Comparison of ENCODE assay signal across 2 cellular contexts in genomic region chr19:4510435-4511255, GRCh38.
TF ChIP-seq lines count a peak whose summit lies in the region.

No MANE protein-coding gene starts in this region.

TF ChIP-seq in A549, 52 proteins besides CTCF, POLR2A, EP300 and RAD21:
- no peak for TF ChIP-seq NR3C1 (IDR thresholded peaks at IDR 0.05)
- TF ChIP-seq MAZ (IDR thresholded peaks at IDR 0.05; ENCODE audit: borderline replicate concordance, low read depth, low read length): no peak
- no peak for TF ChIP-seq HOXB13 (CRISPR knock-in tag; IDR thresholded peaks at IDR 0.05; ENCODE audit: low read depth)
- no peak for TF ChIP-seq GATA3 (IDR thresholded peaks at IDR 0.05; ENCODE audit: borderline replicate concordance)
- no peak for TF ChIP-seq FOXS1 (CRISPR knock-in tag; IDR thresholded peaks at IDR 0.05)
- no peak for TF ChIP-seq RNF2 (IDR thresholded peaks at IDR 0.05; ENCODE audit: borderline replicate concordance, low read depth)
- TF ChIP-seq CEBPB (IDR thresholded peaks at IDR 0.05): no peak
- TF ChIP-seq, protein P1, sequence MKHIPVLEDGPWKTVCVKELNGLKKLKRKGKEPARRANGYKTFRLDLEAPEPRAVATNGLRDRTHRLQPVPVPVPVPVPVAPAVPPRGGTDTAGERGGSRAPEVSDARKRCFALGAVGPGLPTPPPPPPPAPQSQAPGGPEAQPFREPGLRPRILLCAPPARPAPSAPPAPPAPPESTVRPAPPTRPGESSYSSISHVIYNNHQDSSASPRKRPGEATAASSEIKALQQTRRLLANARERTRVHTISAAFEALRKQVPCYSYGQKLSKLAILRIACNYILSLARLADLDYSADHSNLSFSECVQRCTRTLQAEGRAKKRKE (CRISPR knock-in tag; IDR thresholded peaks at IDR 0.05; ENCODE audit: low read depth): no peak
- TF ChIP-seq CHD4 (IDR thresholded peaks at IDR 0.05; ENCODE audit: borderline replicate concordance): no peak
- no peak for TF ChIP-seq HEYL (CRISPR knock-in tag; IDR thresholded peaks at IDR 0.05)
- no peak for TF ChIP-seq KDM1A (IDR thresholded peaks at IDR 0.05; ENCODE audit: low read depth)
- TF ChIP-seq ELK1 (IDR thresholded peaks at IDR 0.05; ENCODE audit: low read depth, low read length): no peak
- no peak for TF ChIP-seq PHF8 (IDR thresholded peaks at IDR 0.05; ENCODE audit: borderline replicate concordance, low read depth)
- TF ChIP-seq EHF (CRISPR knock-in tag; IDR thresholded peaks at IDR 0.05): no peak
- TF ChIP-seq JUN (IDR thresholded peaks at IDR 0.05): no peak
- TF ChIP-seq NPAS2 (CRISPR knock-in tag; IDR thresholded peaks at IDR 0.05; ENCODE audit: borderline replicate concordance): no peak
- TF ChIP-seq SMC3 (IDR thresholded peaks at IDR 0.05): no peak
- TF ChIP-seq, protein P2, sequence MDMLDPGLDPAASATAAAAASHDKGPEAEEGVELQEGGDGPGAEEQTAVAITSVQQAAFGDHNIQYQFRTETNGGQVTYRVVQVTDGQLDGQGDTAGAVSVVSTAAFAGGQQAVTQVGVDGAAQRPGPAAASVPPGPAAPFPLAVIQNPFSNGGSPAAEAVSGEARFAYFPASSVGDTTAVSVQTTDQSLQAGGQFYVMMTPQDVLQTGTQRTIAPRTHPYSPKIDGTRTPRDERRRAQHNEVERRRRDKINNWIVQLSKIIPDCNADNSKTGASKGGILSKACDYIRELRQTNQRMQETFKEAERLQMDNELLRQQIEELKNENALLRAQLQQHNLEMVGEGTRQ (IDR thresholded peaks at IDR 0.05): no peak

TF ChIP-seq in H1, 55 proteins besides CTCF, POLR2A, EP300 and RAD21:
- TF ChIP-seq CREB1 (IDR thresholded peaks at IDR 0.05) (no peak), POLR2AphosphoS5 (IDR thresholded peaks at IDR 0.05; ENCODE audit: low read depth, low read length) (peak; percentile 67)
